Comparison of ENCODE assay signal across 17 cellular contexts in the genomic region with DNA sequence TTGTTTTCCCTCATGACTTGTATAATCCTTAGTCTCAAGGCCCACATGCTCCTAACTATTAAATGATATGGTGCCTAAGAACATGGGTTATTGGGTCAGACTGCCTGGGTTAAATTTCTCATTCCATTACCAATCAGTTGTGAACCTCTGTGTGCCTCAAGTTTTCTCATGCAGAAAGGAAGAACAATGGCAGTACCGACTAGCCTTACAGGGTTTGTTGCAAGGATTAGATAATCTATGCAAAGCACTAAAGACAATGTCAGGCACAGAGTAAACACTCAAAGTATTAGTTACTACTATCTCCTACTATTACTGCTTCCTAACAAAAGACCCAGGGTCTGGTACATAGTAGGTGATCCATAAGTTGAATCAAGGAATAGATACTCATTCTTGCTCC. TPM values are rescaled to one million over a fixed set of nuclear protein-coding genes. Genes with fewer than 3 reads are reported as not detected.
DNase-seq lines count a peak whose midpoint lies in the region; ATAC-seq lines count a peak whose summit lies in the region.
"Had no signal": no experiment of that assay in that cellular context is flagged by ENCODE, and none has a peak within 500 bp of the region (broad histone marks: within the 10 kb centered on the region; RNA-seq: fewer than 3 reads in every experiment).

No MANE protein-coding gene starts in this region.

- peaks cover 23% of the 10 kb centered on the region for H3K4me1 Mint-ChIP-seq in stimulated activated naive CD8-positive, alpha-beta T cell treated with anti-CD3 and anti-CD28 coated beads, Interleukin-15, Interleukin-2, amounts not matched to agents 100 ng/mL and 50 ng/mL, for 24 hours (ENCODE audit: low read depth)
- H3K4me1 Mint-ChIP-seq in T-helper 17 cell: peaks cover 19% of the 10 kb centered on the region
- H3K4me1 Mint-ChIP-seq in dendritic cell treated with granulocyte-macrophage colony-stimulating factor and Interleukin-4, amounts not matched to agents 40 ng/mL and 50 ng/mL, for 4 days (ENCODE audit: low read depth): peaks cover 38% of the 10 kb centered on the region

- H3K27me3 Mint-ChIP-seq in stimulated activated naive CD8-positive, alpha-beta T cell treated with anti-CD3 and anti-CD28 coated beads, Interleukin-15, Interleukin-2, amounts not matched to agents 100 ng/mL and 50 ng/mL, for 24 hours: no peaks in the 10 kb centered on the region
- no peaks in the 10 kb centered on the region for H3K27me3 Mint-ChIP-seq in T-helper 17 cell
- H3K27me3 Mint-ChIP-seq in dendritic cell treated with granulocyte-macrophage colony-stimulating factor and Interleukin-4, amounts not matched to agents 40 ng/mL and 50 ng/mL, for 4 days: no peaks in the 10 kb centered on the region

- H3K9me3 ChIP-seq in T-helper 17 cell (ENCODE audit: control insufficient read depth, low read length, poor library complexity, severe bottlenecking): peaks cover 2% of the 10 kb centered on the region
- H3K9me3 ChIP-seq: BE2C had no signal

- no peak for ATAC-seq in stimulated activated naive CD8-positive, alpha-beta T cell treated with anti-CD3 and anti-CD28 coated beads, Interleukin-15, Interleukin-2, amounts not matched to agents 100 U/mL and 50 U/mL, for 24 hours
- ATAC-seq in T-helper 17 cell (no peak), HG02763 (IDR thresholded peaks at IDR 0.05; ENCODE audit: unreplicated experiment) (no peak), GM21381 (IDR thresholded peaks at IDR 0.05; ENCODE audit: unreplicated experiment) (no peak)
- ATAC-seq: CD8-positive, alpha-beta T cell had no signal

- H3K27ac Mint-ChIP-seq in stimulated activated naive CD8-positive, alpha-beta T cell treated with anti-CD3 and anti-CD28 coated beads, Interleukin-15, Interleukin-2, amounts not matched to agents 100 ng/mL and 50 ng/mL, for 24 hours: peak overlapping the region; percentile 32
- peak overlapping the region; percentile 83 for H3K27ac Mint-ChIP-seq in T-helper 17 cell
- H3K27ac Mint-ChIP-seq in dendritic cell treated with granulocyte-macrophage colony-stimulating factor and Interleukin-4, amounts not matched to agents 40 ng/mL and 50 ng/mL, for 4 days: peak overlapping the region; percentile 20
- H3K27ac Mint-ChIP-seq: CD8-positive, alpha-beta T cell had no signal

- intact Hi-C loops in dendritic cell treated with granulocyte-macrophage colony-stimulating factor and Interleukin-4, amounts not matched to agents 40 ng/mL and 50 ng/mL, for 4 days (cut with micrococcal nuclease): no loop called here

- H3K9me3 Mint-ChIP-seq in stimulated activated naive CD8-positive, alpha-beta T cell treated with anti-CD3 and anti-CD28 coated beads, Interleukin-15, Interleukin-2, amounts not matched to agents 100 ng/mL and 50 ng/mL, for 24 hours: peaks cover 8% of the 10 kb centered on the region
- H3K9me3 Mint-ChIP-seq in dendritic cell treated with granulocyte-macrophage colony-stimulating factor and Interleukin-4, amounts not matched to agents 40 ng/mL and 50 ng/mL, for 4 days: no peaks in the 10 kb centered on the region

- no peak for DNase-seq in stimulated activated naive CD8-positive, alpha-beta T cell treated with anti-CD3 and anti-CD28 coated beads, Interleukin-15, Interleukin-2, amounts not matched to agents 100 U/mL and 50 U/mL, for 24 hours
- DNase-seq in T-helper 17 cell (no peak), NCI-H1092 (lab: John Stamatoyannopoulos, UW) (no peak)
- DNase-seq: BE2C; CD8-positive, alpha-beta T cell; DND-41; GDM1; NCI-H1417; NCI-H1930; NCI-H2171; NCI-H446 treated with DMSO at 0.1 percent for 48 hours; NCI-H82; SHP77 treated with DMSO at 0.1 percent for 48 hours had no signal

- H3K4me3 Mint-ChIP-seq in stimulated activated naive CD8-positive, alpha-beta T cell treated with anti-CD3 and anti-CD28 coated beads, Interleukin-15, Interleukin-2, amounts not matched to agents 100 ng/mL and 50 ng/mL, for 24 hours: no peak overlapping the region
- H3K4me3 Mint-ChIP-seq in T-helper 17 cell: no peak overlapping the region
- no peak overlapping the region for H3K4me3 Mint-ChIP-seq in dendritic cell treated with granulocyte-macrophage colony-stimulating factor and Interleukin-4, amounts not matched to agents 40 ng/mL and 50 ng/mL, for 4 days
- H3K4me3 Mint-ChIP-seq: CD8-positive, alpha-beta T cell had no signal

- peaks cover 78% of the 10 kb centered on the region for H3K36me3 Mint-ChIP-seq in stimulated activated naive CD8-positive, alpha-beta T cell treated with anti-CD3 and anti-CD28 coated beads, Interleukin-15, Interleukin-2, amounts not matched to agents 100 ng/mL and 50 ng/mL, for 24 hours (ENCODE audit: low read depth)
- peaks cover 12% of the 10 kb centered on the region for H3K36me3 Mint-ChIP-seq in T-helper 17 cell (ENCODE audit: low read depth)
- peaks cover 91% of the 10 kb centered on the region for H3K36me3 Mint-ChIP-seq in dendritic cell treated with granulocyte-macrophage colony-stimulating factor and Interleukin-4, amounts not matched to agents 40 ng/mL and 50 ng/mL, for 4 days (ENCODE audit: low read depth)

RNA-seq across cellular contexts. Expression of gene ADPGK, which starts 12.2 kb away (rescaled TPM):
- total RNA-seq in T-helper 17 cell: 100 to 1,000 TPM; 115 to 124 TPM

Comparison
In these comparisons a context has a peak if more than half of its experiments do, and no peak if none do; other contexts are left out.
1. H3K27ac Mint-ChIP-seq: peak in every context shown above with its lines; median percentile 83 in T-helper 17 cell; 32 in stimulated activated naive CD8-positive, alpha-beta T cell treated with anti-CD3 and anti-CD28 coated beads, Interleukin-15, Interleukin-2, amounts not matched to agents 100 ng/mL and 50 ng/mL, for 24 hours; 20 in dendritic cell treated with granulocyte-macrophage colony-stimulating factor and Interleukin-4, amounts not matched to agents 40 ng/mL and 50 ng/mL, for 4 days.